29 cellular contexts compared by ENCODE assay signal in the genomic region with DNA sequence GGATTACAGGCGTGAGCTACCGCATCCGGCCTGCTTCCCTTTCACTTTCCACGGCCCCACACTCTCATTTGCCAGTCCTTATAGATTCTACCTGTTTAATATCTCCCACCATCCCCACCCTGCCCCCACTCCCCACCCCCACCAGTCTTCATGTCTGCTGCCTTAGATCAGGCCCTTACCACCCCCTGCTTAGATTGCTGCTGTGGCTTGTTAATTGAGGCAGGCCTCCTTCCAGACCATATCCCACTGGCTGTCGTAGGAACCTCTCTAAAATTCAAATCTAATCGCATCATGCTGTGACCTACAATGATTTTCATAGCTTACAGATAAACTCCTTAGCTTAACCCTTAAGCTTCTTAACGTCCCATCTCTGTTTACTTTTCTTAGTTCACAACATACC. TPM values are rescaled to one million over a fixed set of nuclear protein-coding genes. Genes with fewer than 3 reads are reported as not detected.
DNase-seq lines count a peak whose midpoint lies in the region; ATAC-seq, FAIRE-seq and TF ChIP-seq lines count a peak whose summit lies in the region.
"Had no signal": no experiment of that assay in that cellular context is flagged by ENCODE, and none has a peak within 500 bp of the region (broad histone marks: within the 10 kb centered on the region; RNA-seq: fewer than 3 reads in every experiment).

No MANE protein-coding gene starts in this region.

- H3K9me3 ChIP-seq in A549 (no peaks in the 10 kb centered on the region), H9 (ENCODE audit: control insufficient read depth, low read depth, low read length) (no peaks in the 10 kb centered on the region), T-helper 17 cell (ENCODE audit: control insufficient read depth, low read length, poor library complexity, severe bottlenecking) (no peaks in the 10 kb centered on the region)
- H3K9me3 ChIP-seq: BLaER1, Peyer's patch had no signal

- DNase-seq in A549 (ENCODE audit: low read depth in 1 of 2, low spot score in 1 of 2) (no peak), H9 (no peak), T-helper 17 cell (no peak), fibroblast of peridontal ligament (ENCODE audit: extremely low read depth) (peak; percentile 13), EL (no peak), SKM-1 (lab: John Stamatoyannopoulos, UW; ENCODE audit: unreplicated experiment) (no peak), SHP77 (lab: John Stamatoyannopoulos, UW) (no peak)
- DNase-seq: 8988T; CD4-positive, CD25-positive, alpha-beta regulatory T cell; DMS53; GOT3; HCEC 1CT; Kasumi-1; MV-4-11; NCI-H1105; NCI-H1436 treated with DMSO at 0.1 percent for 48 hours; NCI-H187 treated with DMSO at 0.1 percent for 48 hours; NCI-H2171 treated with DMSO at 0.1 percent for 48 hours; NCI-H345; NCI-H510A treated with DMSO at 0.1 percent for 48 hours; NCI-H774; Peyer's patch; SIG-M5; SW 1271 had no signal

- CTCF ChIA-PET in A549 (lab: Yijun Ruan, JAX), result interaction anchor here (0.9 to 1.9 kb wide), 4 partner anchors 122 to 577 kb away, joined by 3 to 6 read pairs (median 4); no protein-coding TSS in a partner anchor

- no peak overlapping the region for H4K8ac ChIP-seq in H9 (replicated peaks; ENCODE audit: insufficient read length, low read depth, low read length)

- no peak overlapping the region for H3T11ph ChIP-seq in H9 (ENCODE audit: low read length)

- H3K4me1 Mint-ChIP-seq in H9 (peaks cover 37 to 45% of the 10 kb centered on the region in 2 experiments), T-helper 17 cell (peaks cover 11% of the 10 kb centered on the region)

- no peak overlapping the region for H2BK15ac ChIP-seq in H9 (ENCODE audit: low read depth, low read length)

- no peak overlapping the region for H2AFZ ChIP-seq in H9 (ENCODE audit: low read length)

- no peak for TF ChIP-seq CTCF in A549 (IDR thresholded peaks at IDR 0.05)
- TF ChIP-seq CTCF in H9 (conservative IDR thresholded peaks at IDR 0.05), result no peak

- TF ChIP-seq RAD21 in A549 (conservative IDR thresholded peaks at IDR 0.05 in 1 of 2, IDR thresholded peaks at IDR 0.05 in 1 of 2), result no peak

- no peaks in the 10 kb centered on the region for H3K79me2 ChIP-seq in H9 (ENCODE audit: insufficient read depth, low read length)

- H3K27ac ChIP-seq in A549 (no peak overlapping the region; a peak in 1 of 6 replicates), H9 (ENCODE audit: insufficient read length, low read depth, low read length) (no peak overlapping the region)
- H3K27ac ChIP-seq: BLaER1, HL-60, Peyer's patch, SK-N-MC had no signal

- H4K5ac ChIP-seq in H9 (ENCODE audit: insufficient read length, low read depth, low read length), result no peak overlapping the region

- peaks cover 18% of the 10 kb centered on the region for H3K4me1 ChIP-seq in A549
- no peaks in the 10 kb centered on the region; the same call in 1 of the 2 replicates for H3K4me1 ChIP-seq in H9 (ENCODE audit: insufficient read depth, low read length)

- H3K4me3 ChIP-seq in A549, result no peak overlapping the region
- H3K4me3 ChIP-seq: BLaER1, Peyer's patch, SK-N-MC had no signal

- H3K9ac ChIP-seq in H9 (ENCODE audit: extremely low read depth, insufficient read length, low read length), result no peak overlapping the region
- H3K9ac ChIP-seq: BLaER1 had no signal

- POLR2A ChIA-PET in A549 (lab: Yijun Ruan, JAX), result no interaction called here

- H2BK20ac ChIP-seq in H9 (ENCODE audit: low read depth, low read length, poor library complexity, severe bottlenecking), result no peak overlapping the region

- no peak for ATAC-seq in A549
- ATAC-seq in T-helper 17 cell, result no peak
- no peak for ATAC-seq in HG02610 (IDR thresholded peaks at IDR 0.05; ENCODE audit: unreplicated experiment)

- H4K20me1 ChIP-seq in H9 (ENCODE audit: control insufficient read depth, insufficient read depth, insufficient read length), result no peaks in the 10 kb centered on the region
- H4K20me1 ChIP-seq: BLaER1 had no signal

- H3K56ac ChIP-seq in H9 (ENCODE audit: insufficient read length, low read depth, low read length), result no peak overlapping the region

- no peaks in the 10 kb centered on the region for H3K9me3 Mint-ChIP-seq in H9
- H3K9me3 Mint-ChIP-seq: CD4-positive, CD25-positive, alpha-beta regulatory T cell had no signal

- no peak overlapping the region for H3K14ac ChIP-seq in H9 (ENCODE audit: insufficient read depth, low read length)

- H3K27me3 Mint-ChIP-seq in H9 (ENCODE audit: low read depth) (no peaks in the 10 kb centered on the region), T-helper 17 cell (no peaks in the 10 kb centered on the region)
- H3K27me3 Mint-ChIP-seq: CD4-positive, CD25-positive, alpha-beta regulatory T cell had no signal

- no peak overlapping the region for H3K23ac ChIP-seq in H9 (ENCODE audit: insufficient read length, low read depth, low read length)

- H2BK5ac ChIP-seq in H9 (ENCODE audit: insufficient read length, low read length), result no peak overlapping the region

- 78% methylated on average over 7 of the region's 7 CpGs for WGBS in A549 (ENCODE audit: missing lambda C conversion rate)
- WGBS in H9 (ENCODE audit: extremely low coverage, insufficient read length, low lambda C conversion rate), result 100% methylated on average over 1 of the region's 7 CpGs

- no peak overlapping the region for H2BK12ac ChIP-seq in H9 (ENCODE audit: insufficient read length, low read depth, low read length)

- no peak overlapping the region for H4K91ac ChIP-seq in H9 (ENCODE audit: insufficient read length, low read depth, low read length)

- H3K27me3 ChIP-seq in H9 (ENCODE audit: insufficient read depth, low read length), result no peaks in the 10 kb centered on the region
- H3K27me3 ChIP-seq: BLaER1, Peyer's patch had no signal

- no peak for TF ChIP-seq EP300 in A549 (IDR thresholded peaks at IDR 0.05)

- H3K4me3 Mint-ChIP-seq in H9 (peak overlapping the region in 1 of 2 experiments; percentile 49; a peak in 1 of 5 replicates), T-helper 17 cell (peak overlapping the region; percentile 67)

- H2AK5ac ChIP-seq in H9 (ENCODE audit: insufficient read length, low read length), result no peak overlapping the region

- H3K4ac ChIP-seq in H9 (ENCODE audit: low read depth, low read length), result no peak overlapping the region

- TF ChIP-seq POLR2A in A549 (IDR thresholded peaks at IDR 0.05; ENCODE audit: low read length), result no peak

- peaks cover 7% of the 10 kb centered on the region for H3K23me2 ChIP-seq in H9 (ENCODE audit: insufficient read length, low read depth, low read length, poor library complexity, severe bottlenecking)

- H3K18ac ChIP-seq in H9 (ENCODE audit: insufficient read length, low read depth, low read length), result no peak overlapping the region

- H3K4me2 ChIP-seq in A549 (0 out of 3 replicates have a peak overlapping the region, but pooled peaks have one; percentile 20), H9 (ENCODE audit: insufficient read depth, insufficient read length, low read length) (no peak overlapping the region)
- H3K4me2 ChIP-seq: BLaER1 had no signal

- H3K36me3 Mint-ChIP-seq in H9 (ENCODE audit: insufficient read depth in 1 of 3, low read depth in 3 of 3), result peaks cover 0 to 3% (median 0%) of the 10 kb centered on the region in 3 experiments; a peak in 1 of 7 replicates
- H3K36me3 Mint-ChIP-seq in T-helper 17 cell (ENCODE audit: low read depth), result no peaks in the 10 kb centered on the region
- H3K36me3 Mint-ChIP-seq: CD4-positive, CD25-positive, alpha-beta regulatory T cell had no signal

- no peaks in the 10 kb centered on the region for H3K79me1 ChIP-seq in H9 (ENCODE audit: insufficient read depth, low read depth, low read length, poor library complexity, severe bottlenecking)

- no peak overlapping the region for H2BK120ac ChIP-seq in H9 (ENCODE audit: low read depth, low read length, poor library complexity, severe bottlenecking)

- no peak for FAIRE-seq in A549 (lab: Jason Lieb, UNC)
- FAIRE-seq: G401.6 had no signal

- H3K27ac Mint-ChIP-seq in H9 (peak overlapping the region; percentile 48 to 80 (median 70); a peak in 3 of 7 replicates), T-helper 17 cell (no peak overlapping the region)

TF ChIP-seq in A549, 52 proteins besides CTCF, POLR2A, EP300 and RAD21:
- TF ChIP-seq FOSL2 (IDR thresholded peaks at IDR 0.05) (no peak), FOSL2 (CRISPR knock-in tag; IDR thresholded peaks at IDR 0.05) (no peak), RCOR1 (IDR thresholded peaks at IDR 0.05; ENCODE audit: low read depth, low read length) (no peak), PHF8 (IDR thresholded peaks at IDR 0.05; ENCODE audit: borderline replicate concordance, low read depth) (no peak), ZFP36 (IDR thresholded peaks at IDR 0.05; ENCODE audit: borderline replicate concordance, partially characterized antibody) (no peak), FOSB (CRISPR knock-in tag; IDR thresholded peaks at IDR 0.05) (no peak)
- TF ChIP-seq, protein P1, sequence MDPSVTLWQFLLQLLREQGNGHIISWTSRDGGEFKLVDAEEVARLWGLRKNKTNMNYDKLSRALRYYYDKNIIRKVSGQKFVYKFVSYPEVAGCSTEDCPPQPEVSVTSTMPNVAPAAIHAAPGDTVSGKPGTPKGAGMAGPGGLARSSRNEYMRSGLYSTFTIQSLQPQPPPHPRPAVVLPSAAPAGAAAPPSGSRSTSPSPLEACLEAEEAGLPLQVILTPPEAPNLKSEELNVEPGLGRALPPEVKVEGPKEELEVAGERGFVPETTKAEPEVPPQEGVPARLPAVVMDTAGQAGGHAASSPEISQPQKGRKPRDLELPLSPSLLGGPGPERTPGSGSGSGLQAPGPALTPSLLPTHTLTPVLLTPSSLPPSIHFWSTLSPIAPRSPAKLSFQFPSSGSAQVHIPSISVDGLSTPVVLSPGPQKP (IDR thresholded peaks at IDR 0.05; ENCODE audit: low read depth, low read length), result no peak

RNA-seq across cellular contexts. Expression of a gene that starts 4.9 kb away (rescaled TPM):
- polyA plus RNA-seq in A549 (2011; rRNA removed) (13.0 and 15.6 TPM in 2 replicates), A549 (2017; fragmentation: RNase III; extraction: RNeasy Plus Mini Kit Qiagen cat#74134 plus additional on column Dnase treatment) (10.3 to 12.5 TPM (median 12.1 TPM) in 3 replicates)
- polyA plus RNA-seq in A549 (2012; cell fraction: cytosol; rRNA removed), result 8.0 and 8.2 TPM in 2 replicates
- polyA plus RNA-seq in A549 (2012; cell fraction: nucleus; rRNA removed), result 6.5 and 14.2 TPM in 2 replicates
- 7.5 and 7.8 TPM in 2 replicates for polyA minus RNA-seq in A549 (2011; rRNA and poly(A)+ RNA removed)
- total RNA-seq in H9 (2021) (5.8 and 9.0 TPM in 2 replicates), T-helper 17 cell (1 to 10 TPM; 2.2 to 3.7 TPM)

RNA-seq across cellular contexts. Expression of a gene that starts 5.0 kb away (rescaled TPM):
- polyA plus RNA-seq in A549 (2011; rRNA removed) (26.2 and 44.8 TPM in 2 replicates), A549 (2017; fragmentation: RNase III; extraction: RNeasy Plus Mini Kit Qiagen cat#74134 plus additional on column Dnase treatment) (38.2 to 39.2 TPM (median 39.1 TPM) in 3 replicates)
- polyA plus RNA-seq in A549 (2012; cell fraction: cytosol; rRNA removed), result 12.5 and 15.0 TPM in 2 replicates
- polyA plus RNA-seq in A549 (2012; cell fraction: nucleus; rRNA removed), result 9.4 and 13.7 TPM in 2 replicates
- polyA minus RNA-seq in A549 (2011; rRNA and poly(A)+ RNA removed), result 20.1 and 20.5 TPM in 2 replicates
- total RNA-seq in H9 (2021) (88.4 and 93.9 TPM in 2 replicates), T-helper 17 cell (1 to 10 TPM; 7.7 to 7.9 TPM)

Comparison
In these comparisons a context has a peak if more than half of its experiments do, and no peak if none do; other contexts are left out.
1. RNA of a gene that starts 5.0 kb away (total RNA-seq): 88.4 to 93.9 TPM in H9; 7.7 to 7.9 TPM in T-helper 17 cell; every median in the first group is over 10 times any median in the second.